In the genomic region with DNA sequence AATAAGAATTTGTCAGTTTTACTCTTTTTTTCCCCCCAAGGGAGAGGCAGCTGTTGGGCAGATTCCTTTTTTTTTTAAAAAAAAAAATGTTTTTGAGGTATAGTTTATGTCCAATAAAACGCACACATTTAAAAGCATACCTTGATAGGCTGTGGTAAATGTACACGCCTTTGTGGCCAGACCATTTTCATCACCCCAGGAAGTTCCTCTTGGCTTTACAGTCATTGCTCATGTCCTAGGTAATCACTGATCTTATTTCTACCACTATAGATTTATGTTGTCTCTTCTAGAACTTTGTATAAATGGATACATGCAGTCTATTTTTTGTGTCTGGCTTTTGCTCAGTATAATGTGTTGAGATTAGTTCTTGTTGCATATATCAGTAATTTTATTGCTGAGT, we compare ENCODE assay signal across 21 cellular contexts. TPM values are rescaled to one million over a fixed set of nuclear protein-coding genes. Genes with fewer than 3 reads are reported as not detected.
DNase-seq lines count a peak whose midpoint lies in the region; ATAC-seq, FAIRE-seq and TF ChIP-seq lines count a peak whose summit lies in the region.
"Had no signal": no experiment of that assay in that cellular context is flagged by ENCODE, and none has a peak within 500 bp of the region (broad histone marks: within the 10 kb centered on the region; RNA-seq: fewer than 3 reads in every experiment).

No MANE protein-coding gene starts in this region.

- no peak for DNase-seq in activated naive CD4-positive, alpha-beta T cell treated with anti-CD3 and anti-CD28 coated beads, Interleukin-2, amount 10 ng/mL, durations not matched to agents 7 days and 5 days
- DNase-seq in RCC 7860 (ENCODE audit: low spot score) (peak; percentile 13), GM12878 (ENCODE audit: low read depth, low spot score) (no peak), Calu3 (no peak)
- DNase-seq in stimulated activated CD4-positive, alpha-beta T cell treated with anti-CD3 and anti-CD28 coated beads, Interleukin-2, amount 100 ng/mL, for 24 hours: no peak
- DNase-seq: activated CD8-positive, alpha-beta memory T cell treated with anti-CD3 and anti-CD28 coated beads for 24 hours; activated naive CD4-positive, alpha-beta T cell treated with Interleukin-2 at 50 U/mL for 16 hours; brain microvascular endothelial cell; CD8-positive, alpha-beta T cell; cortex of kidney; NCI-H1048; NCI-H2081; occipital lobe; retina; SHP77; stimulated activated CD4-positive, alpha-beta T cell treated with anti-CD3 and anti-CD28 coated beads, Interleukin-12 subunit alpha, Interleukin-12 subunit beta, amount 100 ng/mL, for 4 hours; thyroid gland; WERI-Rb-1 had no signal

- H3K27me3 ChIP-seq in GM12878 (replicated peaks in 1 of 2; ENCODE audit: control insufficient read depth in 2 of 2, insufficient read depth in 2 of 2, low read length in 1 of 2): no peaks in the 10 kb centered on the region
- no peaks in the 10 kb centered on the region for H3K27me3 ChIP-seq in subcutaneous abdominal adipose tissue (ENCODE audit: control insufficient read depth in 5 of 5, insufficient read depth in 4 of 5, low read length in 5 of 5)
- H3K27me3 ChIP-seq: brain microvascular endothelial cell, thyroid gland had no signal

- SMC1A ChIA-PET in GM12878 (lab: Charles Lee; ENCODE audit: uncharacterized antibody, unreplicated experiment): interaction anchor here (0.8 to 4.9 kb wide), 5 partner anchors 61 to 105 kb away, joined by 3 to 36 read pairs (median 4); no protein-coding TSS in a partner anchor

- RAD21 ChIA-PET in GM12878 (lab: Charles Lee; ENCODE audit: unreplicated experiment): interaction anchor here (1.0 to 3.3 kb wide), 3 partner anchors 64 to 105 kb away, joined by 3 to 18 read pairs (median 3); no protein-coding TSS in a partner anchor

- no peak for TF ChIP-seq POLR2A in GM12878 (IDR thresholded peaks at IDR 0.05; ENCODE audit: low read depth, low read length)

- H3K27ac ChIP-seq in GM12878 (ENCODE audit: control insufficient read depth, insufficient read depth) (no peak overlapping the region), subcutaneous abdominal adipose tissue (ENCODE audit: low read depth, low read length) (peak overlapping the region; percentile 17)
- H3K27ac ChIP-seq: brain microvascular endothelial cell, thyroid gland, WERI-Rb-1 had no signal

- peak overlapping the region; percentile 13 for H3K27ac Mint-ChIP-seq in activated naive CD4-positive, alpha-beta T cell treated with anti-CD3 and anti-CD28 coated beads, Interleukin-2, amount 50 U/mL, for 24 hours
- no peak overlapping the region for H3K27ac Mint-ChIP-seq in activated naive CD4-positive, alpha-beta T cell treated with anti-CD3 and anti-CD28 coated beads, Interleukin-2, amount 10 ng/mL, durations not matched to agents 7 days and 5 days
- no peak overlapping the region for H3K27ac Mint-ChIP-seq in Calu3 (ENCODE audit: unreplicated experiment)
- H3K27ac Mint-ChIP-seq: CD8-positive, alpha-beta T cell had no signal

- ATAC-seq in GM12878 (peak; percentile 46), GM21390 (IDR thresholded peaks at IDR 0.05; ENCODE audit: unreplicated experiment) (no peak)
- ATAC-seq: CD8-positive, alpha-beta T cell had no signal

- CTCF ChIA-PET in activated naive CD4-positive, alpha-beta T cell treated with anti-CD3 and anti-CD28 coated beads, Interleukin-2, amount 10 ng/mL, durations not matched to agents 7 days and 5 days (lab: Charles Lee): no interaction called here
- CTCF ChIA-PET in GM12878 (lab: Yijun Ruan, JAX) (interaction anchor here (1.0 to 1.3 kb wide), 4 partner anchors 17 to 106 kb away, joined by 3 to 7 read pairs (median 5); no protein-coding TSS in a partner anchor), Calu3 (lab: Charles Lee) (no interaction called here)

- peaks cover 14% of the 10 kb centered on the region for H4K20me1 ChIP-seq in GM12878 (ENCODE audit: control insufficient read depth, insufficient read depth)

- no peak overlapping the region for H2AFZ ChIP-seq in GM12878 (ENCODE audit: control insufficient read depth, low read depth, low read length)

- no peaks in the 10 kb centered on the region for H3K9me3 ChIP-seq in GM12878 (replicated peaks; ENCODE audit: control insufficient read depth, insufficient read depth, low read length)
- H3K9me3 ChIP-seq in subcutaneous abdominal adipose tissue (ENCODE audit: control insufficient read depth in 5 of 5, low read length in 5 of 5): no peaks in the 10 kb centered on the region
- H3K9me3 ChIP-seq: thyroid gland had no signal

- in situ Hi-C loops in GM12878 (cut with MboI): no loop called here

- peaks cover 84% of the 10 kb centered on the region for H3K4me1 Mint-ChIP-seq in activated naive CD4-positive, alpha-beta T cell treated with anti-CD3 and anti-CD28 coated beads, Interleukin-2, amount 50 U/mL, for 24 hours
- peaks cover 71% of the 10 kb centered on the region for H3K4me1 Mint-ChIP-seq in activated naive CD4-positive, alpha-beta T cell treated with anti-CD3 and anti-CD28 coated beads, Interleukin-2, amount 10 ng/mL, durations not matched to agents 7 days and 5 days
- peaks cover 26% of the 10 kb centered on the region for H3K4me1 Mint-ChIP-seq in Calu3 (ENCODE audit: low read depth, unreplicated experiment)

- H3K36me3 ChIP-seq in GM12878 (ENCODE audit: control insufficient read depth in 2 of 2, insufficient read depth in 2 of 2, low read length in 1 of 2): peaks cover 15 to 81% of the 10 kb centered on the region in 2 experiments
- H3K36me3 ChIP-seq in subcutaneous abdominal adipose tissue (ENCODE audit: control insufficient read depth in 5 of 5, insufficient read depth in 5 of 5, low read length in 5 of 5): peaks cover 43 to 60% (median 54%) of the 10 kb centered on the region in 5 donors

- no peaks in the 10 kb centered on the region for H3K9me3 Mint-ChIP-seq in activated naive CD4-positive, alpha-beta T cell treated with anti-CD3 and anti-CD28 coated beads, Interleukin-2, amount 50 U/mL, for 24 hours
- H3K9me3 Mint-ChIP-seq in activated naive CD4-positive, alpha-beta T cell treated with anti-CD3 and anti-CD28 coated beads, Interleukin-2, amount 10 ng/mL, durations not matched to agents 7 days and 5 days: no peaks in the 10 kb centered on the region
- no peaks in the 10 kb centered on the region for H3K9me3 Mint-ChIP-seq in Calu3 (ENCODE audit: low read depth, unreplicated experiment)
- H3K9me3 Mint-ChIP-seq: CD8-positive, alpha-beta T cell had no signal

- H3K27me3 Mint-ChIP-seq in activated naive CD4-positive, alpha-beta T cell treated with anti-CD3 and anti-CD28 coated beads, Interleukin-2, amount 50 U/mL, for 24 hours: no peaks in the 10 kb centered on the region
- no peaks in the 10 kb centered on the region for H3K27me3 Mint-ChIP-seq in activated naive CD4-positive, alpha-beta T cell treated with anti-CD3 and anti-CD28 coated beads, Interleukin-2, amount 10 ng/mL, durations not matched to agents 7 days and 5 days
- H3K27me3 Mint-ChIP-seq in Calu3 (ENCODE audit: unreplicated experiment): no peaks in the 10 kb centered on the region

- TF ChIP-seq EP300 in GM12878 (IDR thresholded peaks at IDR 0.05; ENCODE audit: borderline replicate concordance in 1 of 2, control insufficient read depth in 1 of 2, low read depth in 2 of 2, low read length in 2 of 2): no peak

- H3K9ac ChIP-seq in GM12878 (ENCODE audit: control insufficient read depth, insufficient read depth, low read length): no peak overlapping the region
- peak overlapping the region in 1 of 5 donors; percentile 19 for H3K9ac ChIP-seq in subcutaneous abdominal adipose tissue (ENCODE audit: low read length in 5 of 5)

- BruUV-seq in GM12878 (replicated peaks; lab: Mats Ljungman, UMichigan) (no TSS peak), Calu3 (replicated peaks; lab: Mats Ljungman, UMichigan) (no TSS peak)

- peaks cover 93% of the 10 kb centered on the region for H3K79me2 ChIP-seq in GM12878 (ENCODE audit: control insufficient read depth, insufficient read depth, low read length)

- H3K4me1 ChIP-seq in GM12878 (ENCODE audit: control insufficient read depth, insufficient read depth, low read length) (no peaks in the 10 kb centered on the region; the same call in none of the 2 replicates), subcutaneous abdominal adipose tissue (ENCODE audit: control insufficient read depth in 5 of 5, insufficient read depth in 5 of 5, low read length in 5 of 5) (peaks cover 3 to 49% (median 40%) of the 10 kb centered on the region in 5 donors)
- H3K4me1 ChIP-seq: thyroid gland had no signal

- intact Hi-C loops in GM12878 (cut with micrococcal nuclease; ENCODE audit: unreplicated experiment) (loop anchor here (5.0 kb wide), 1 partner anchor 153 kb away; a partner anchor contains a TSS), Calu3 (cut with micrococcal nuclease; ENCODE audit: unreplicated experiment) (loop anchor here (10.0 kb wide), 2 partner anchors 190 to 360 kb away; no protein-coding TSS in a partner anchor)

- H3K4me2 ChIP-seq in GM12878 (ENCODE audit: control insufficient read depth, insufficient read depth): peak overlapping the region; percentile 27; the same call in 1 of the 2 replicates

- POLR2A ChIA-PET in GM12878 (lab: Charles Lee): interaction anchor here (0.7 kb wide), 1 partner anchor 10 kb away, joined by 3 read pairs; no protein-coding TSS in a partner anchor

- no peak for TF ChIP-seq RAD21 in GM12878 (IDR thresholded peaks at IDR 0.05; ENCODE audit: insufficient read depth, low read depth, low read length)

- peaks cover 34% of the 10 kb centered on the region for H3K36me3 Mint-ChIP-seq in activated naive CD4-positive, alpha-beta T cell treated with anti-CD3 and anti-CD28 coated beads, Interleukin-2, amount 50 U/mL, for 24 hours
- H3K36me3 Mint-ChIP-seq in activated naive CD4-positive, alpha-beta T cell treated with anti-CD3 and anti-CD28 coated beads, Interleukin-2, amount 10 ng/mL, durations not matched to agents 7 days and 5 days: peaks cover 68% of the 10 kb centered on the region
- H3K36me3 Mint-ChIP-seq in Calu3 (ENCODE audit: insufficient read depth, unreplicated experiment): peaks cover 69% of the 10 kb centered on the region

- whole genome bisulfite sequencing in GM12878 (ENCODE audit: insufficient coverage, insufficient replicate concordance, low lambda C conversion rate, missing lambda C conversion rate): 67% methylated on average over 2 of the region's 2 CpGs

- TF ChIP-seq CTCF in GM12878 (IDR thresholded peaks at IDR 0.05 in 2 of 3, conservative IDR thresholded peaks at IDR 0.05 in 1 of 3; ENCODE audit: control insufficient read depth in 2 of 3, extremely low read depth in 1 of 3, insufficient read depth in 1 of 3, low read depth in 3 of 3, low read length in 3 of 3): no peak
- TF ChIP-seq CTCF in Calu3 (IDR thresholded peaks at IDR 0.05; ENCODE audit: unreplicated experiment): no peak

- FAIRE-seq in RCC 7860 (lab: Jason Lieb, UNC) (no peak), GM12878 (lab: Jason Lieb, UNC) (no peak)

- H3K4me3 ChIP-seq in GM12878 (peak overlapping the region; percentile 29; the same call in 1 of the 2 replicates), subcutaneous abdominal adipose tissue (ENCODE audit: low read depth in 1 of 5, low read length in 5 of 5) (no peak overlapping the region)
- H3K4me3 ChIP-seq: thyroid gland had no signal

- peak overlapping the region; percentile 24 for H3K4me3 Mint-ChIP-seq in activated naive CD4-positive, alpha-beta T cell treated with anti-CD3 and anti-CD28 coated beads, Interleukin-2, amount 50 U/mL, for 24 hours
- no peak overlapping the region for H3K4me3 Mint-ChIP-seq in activated naive CD4-positive, alpha-beta T cell treated with anti-CD3 and anti-CD28 coated beads, Interleukin-2, amount 10 ng/mL, durations not matched to agents 7 days and 5 days
- H3K4me3 Mint-ChIP-seq in Calu3 (ENCODE audit: low read depth, unreplicated experiment): no peak overlapping the region
- H3K4me3 Mint-ChIP-seq: CD8-positive, alpha-beta T cell had no signal

RNA-seq across cellular contexts. Expression of a gene that starts 9.8 kb away (rescaled TPM):
- total RNA-seq in GM12878 (2013; cell fraction: nucleolus; rRNA removed): 242 and 247 TPM in 2 replicates
- 468 and 620 TPM in 2 replicates for total RNA-seq in GM12878 (2014; rRNA removed)
- total RNA-seq in GM12878 (2014; rRNA removed; fragmentation: Illumina TruSeq; extraction: Trizol): 1,079 and 1,213 TPM in 2 replicates
- total RNA-seq in GM12878 (2021): 790 and 824 TPM in 2 replicates
- 219 TPM for polyA plus RNA-seq in GM12878 (2011; ENCODE audit: low read depth)
- 1,077 and 2,276 TPM in 2 replicates for polyA plus RNA-seq in GM12878 (2011; rRNA removed)
- polyA plus RNA-seq in GM12878 (2011; cell fraction: cytosol; rRNA removed): 139 and 199 TPM in 2 replicates
- polyA plus RNA-seq in GM12878 (2011; cell fraction: nucleus; rRNA removed): 177 and 416 TPM in 2 replicates
- polyA plus RNA-seq in GM12878 (2012): 596 and 637 TPM in 2 replicates
- 871 and 973 TPM in 2 replicates for polyA plus RNA-seq in GM12878 (2014; fragmentation: Illumina TruSeq; extraction: Trizol)
- polyA plus RNA-seq in GM12878 (2014; fragmentation: Nextera tagmentation; extraction: Ambion mirVana): 1,000 to 10,000 TPM; 1,885 to 2,316 TPM
- polyA plus RNA-seq in GM12878 (2014; rRNA removed): 789 and 1,035 TPM in 2 replicates
- polyA plus RNA-seq in GM12878 (2016; fragmentation: Nextera tagmentation; extraction: Ambion mirVana): 1,000 to 10,000 TPM; 2,588 to 2,785 TPM
- polyA minus RNA-seq in GM12878 (2011; rRNA and poly(A)+ RNA removed): 84.2 and 91.5 TPM in 2 replicates
- 42.5 and 72.6 TPM in 2 replicates for polyA minus RNA-seq in GM12878 (2011; cell fraction: cytosol; rRNA and poly(A)+ RNA removed)
- 133 and 270 TPM in 2 replicates for polyA minus RNA-seq in GM12878 (2011; cell fraction: nucleus; rRNA and poly(A)+ RNA removed)
- 312 and 334 TPM in 2 replicates for total RNA-seq in Calu3 (2022)
